ENCODE assay signal across 8 cellular contexts in the genomic region with DNA sequence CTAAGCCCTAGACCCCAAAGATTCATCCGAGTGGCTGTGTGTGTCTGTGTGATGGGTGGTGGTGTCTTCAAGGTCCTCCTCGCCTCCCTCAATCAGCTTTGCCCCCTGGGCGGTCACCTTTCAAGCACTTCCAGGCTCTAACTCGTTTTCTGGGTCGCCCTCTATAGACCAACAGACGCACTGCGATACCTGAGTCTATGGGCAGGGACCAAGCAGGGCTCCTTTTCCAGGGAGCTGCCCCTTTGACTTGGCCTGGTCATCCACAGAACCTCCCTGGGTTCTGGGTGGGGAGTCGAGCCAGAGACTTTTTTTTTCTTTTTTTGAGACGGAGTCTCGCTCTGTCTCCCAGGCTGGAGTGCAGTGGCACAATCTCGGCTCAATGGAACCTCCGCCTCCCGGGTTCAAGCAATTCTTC. TPM values are rescaled to one million over a fixed set of nuclear protein-coding genes. Genes with fewer than 3 reads are reported as not detected.
A peak's percentile ranks its signal among the peaks of the same experiment; 100 is the strongest.
DNase-seq lines count a peak whose midpoint lies in the region; ATAC-seq and TF ChIP-seq lines count a peak whose summit lies in the region.

No MANE protein-coding gene starts in this region.

- H3K4me3 ChIP-seq in H7 (ENCODE audit: insufficient read depth, low read depth, low read length) (peak overlapping the region; percentile 83), lower lobe of right lung (peak overlapping the region; percentile 93)

- peak overlapping the region; percentile 86 for H3K27ac Mint-ChIP-seq in activated CD4-positive, alpha-beta T cell treated with anti-CD3 and anti-CD28 coated beads, Interleukin-2, amount 10 ng/mL, durations not matched to agents 24 days and 14 days

- H3K4me3 Mint-ChIP-seq in activated CD4-positive, alpha-beta T cell treated with anti-CD3 and anti-CD28 coated beads, Interleukin-2, amount 10 ng/mL, durations not matched to agents 24 days and 14 days: peak overlapping the region; percentile 88

- no peaks in the 10 kb centered on the region for H3K27me3 ChIP-seq in H7 (ENCODE audit: control insufficient read depth, insufficient read depth, low read length)
- H3K27me3 ChIP-seq in lower lobe of right lung (ENCODE audit: low read depth): no peaks in the 10 kb centered on the region

- peaks cover 13% of the 10 kb centered on the region for H3K36me3 Mint-ChIP-seq in activated CD4-positive, alpha-beta T cell treated with anti-CD3 and anti-CD28 coated beads, Interleukin-2, amount 10 ng/mL, durations not matched to agents 24 days and 14 days (ENCODE audit: low read depth)

- peak; percentile 76 to 81 for ATAC-seq in lower lobe of right lung
- ATAC-seq in GM19455 (IDR thresholded peaks at IDR 0.05; ENCODE audit: unreplicated experiment): no peak

- H3K27ac ChIP-seq in C4-2B (peak overlapping the region; percentile 73), lower lobe of right lung (no peak overlapping the region)

- peaks cover 15% of the 10 kb centered on the region for H3K4me1 ChIP-seq in lower lobe of right lung

- no peaks in the 10 kb centered on the region for H3K27me3 Mint-ChIP-seq in activated CD4-positive, alpha-beta T cell treated with anti-CD3 and anti-CD28 coated beads, Interleukin-2, amount 10 ng/mL, durations not matched to agents 24 days and 14 days

- peaks cover 11% of the 10 kb centered on the region for H3K36me3 ChIP-seq in H7 (replicated peaks; ENCODE audit: control insufficient read depth, insufficient read depth, low read length)
- peaks cover 35% of the 10 kb centered on the region for H3K36me3 ChIP-seq in lower lobe of right lung

- TF ChIP-seq CTCF in C4-2B (conservative IDR thresholded peaks at IDR 0.05) (peak; percentile 85), lower lobe of right lung (IDR thresholded peaks at IDR 0.05) (peak; percentile 66)

- peaks cover 6% of the 10 kb centered on the region for H3K4me1 Mint-ChIP-seq in activated CD4-positive, alpha-beta T cell treated with anti-CD3 and anti-CD28 coated beads, Interleukin-2, amount 10 ng/mL, durations not matched to agents 24 days and 14 days

- no peaks in the 10 kb centered on the region for H3K9me3 ChIP-seq in lower lobe of right lung

- DNase-seq in H7 (peak; percentile 91), NCI-H460 (ENCODE audit: extremely low read depth, low read depth) (peak; percentile 78), dermis microvascular lymphatic vessel endothelial cell (ENCODE audit: low read depth in 2 of 2) (peak; percentile 45 to 80), lower lobe of right lung (peak; percentile 62)
- DNase-seq in activated CD4-positive, alpha-beta T cell treated with anti-CD3 and anti-CD28 coated beads, Interleukin-2, amount 10 ng/mL, durations not matched to agents 24 days and 14 days: peak; percentile 92
- peak; percentile 43 for DNase-seq in stimulated activated CD8-positive, alpha-beta memory T cell treated with anti-CD3 and anti-CD28 coated beads, Interleukin-12 subunit alpha, Interleukin-12 subunit beta, amount 100 ng/mL, for 1 hour (ENCODE audit: low read depth)

- intact Hi-C loops in activated CD4-positive, alpha-beta T cell treated with anti-CD3 and anti-CD28 coated beads, Interleukin-2, amount 10 ng/mL, durations not matched to agents 24 days and 14 days (cut with micrococcal nuclease): loop anchor here (1.0 to 5.0 kb wide), 5 partner anchors 19 to 139 kb away; a partner anchor contains a TSS
- intact Hi-C loops in lower lobe of right lung (cut with DNase I): no loop called here

- H3K9me3 Mint-ChIP-seq in activated CD4-positive, alpha-beta T cell treated with anti-CD3 and anti-CD28 coated beads, Interleukin-2, amount 10 ng/mL, durations not matched to agents 24 days and 14 days: no peaks in the 10 kb centered on the region

RNA-seq across cellular contexts. Expression of a gene that starts 1.1 kb away (rescaled TPM):
- total RNA-seq in H7 (2014; rRNA removed; shearing (Covaris generic)): 26.2 and 39.0 TPM in 2 replicates
- total RNA-seq in NCI-H460 (2014; rRNA removed; shearing (Covaris generic)): 27.1 and 29.8 TPM in 2 replicates
- 40.7 and 47.6 TPM in 2 replicates for polyA plus RNA-seq in NCI-H460 (2014; cell fraction: nucleus; rRNA removed)
- total RNA-seq in activated CD4-positive, alpha-beta T cell treated with anti-CD3 and anti-CD28 coated beads, Interleukin-2, amount 10 ng/mL, durations not matched to agents 24 days and 14 days: 37.0 and 37.9 TPM in 2 replicates
- 19.9 and 29.8 TPM in 2 replicates for total RNA-seq in dermis microvascular lymphatic vessel endothelial cell
- 19.5 TPM for total RNA-seq in lower lobe of right lung

RNA-seq across cellular contexts. Expression of a gene that starts 18.8 kb away (rescaled TPM):
- 45.9 and 55.3 TPM in 2 replicates for total RNA-seq in H7 (2014; rRNA removed; shearing (Covaris generic))
- total RNA-seq in NCI-H460 (2014; rRNA removed; shearing (Covaris generic)): 48.8 and 54.0 TPM in 2 replicates
- polyA plus RNA-seq in NCI-H460 (2014; cell fraction: nucleus; rRNA removed): 89.1 and 104 TPM in 2 replicates
- total RNA-seq in activated CD4-positive, alpha-beta T cell treated with anti-CD3 and anti-CD28 coated beads, Interleukin-2, amount 10 ng/mL, durations not matched to agents 24 days and 14 days: 60.7 and 61.4 TPM in 2 replicates
- total RNA-seq in dermis microvascular lymphatic vessel endothelial cell: 23.4 and 30.3 TPM in 2 replicates
- total RNA-seq in lower lobe of right lung: 35.9 TPM

RNA-seq across cellular contexts. Expression of a gene that starts 19.2 kb away (rescaled TPM):
- total RNA-seq in H7 (2014; rRNA removed; shearing (Covaris generic)): 35.5 and 51.9 TPM in 2 replicates
- 25.7 and 30.7 TPM in 2 replicates for total RNA-seq in NCI-H460 (2014; rRNA removed; shearing (Covaris generic))
- polyA plus RNA-seq in NCI-H460 (2014; cell fraction: nucleus; rRNA removed): 14.4 and 18.4 TPM in 2 replicates
- total RNA-seq in activated CD4-positive, alpha-beta T cell treated with anti-CD3 and anti-CD28 coated beads, Interleukin-2, amount 10 ng/mL, durations not matched to agents 24 days and 14 days: 40.4 and 43.0 TPM in 2 replicates
- total RNA-seq in dermis microvascular lymphatic vessel endothelial cell: 27.5 and 27.7 TPM in 2 replicates
- total RNA-seq in lower lobe of right lung: 18.1 TPM

RNA-seq across cellular contexts. Expression of a gene that starts 29.7 kb away (rescaled TPM):
- 74.3 and 99.6 TPM in 2 replicates for total RNA-seq in H7 (2014; rRNA removed; shearing (Covaris generic))
- 52.5 and 64.7 TPM in 2 replicates for total RNA-seq in NCI-H460 (2014; rRNA removed; shearing (Covaris generic))
- 77.3 and 84.8 TPM in 2 replicates for polyA plus RNA-seq in NCI-H460 (2014; cell fraction: nucleus; rRNA removed)
- 87.2 and 98.3 TPM in 2 replicates for total RNA-seq in activated CD4-positive, alpha-beta T cell treated with anti-CD3 and anti-CD28 coated beads, Interleukin-2, amount 10 ng/mL, durations not matched to agents 24 days and 14 days
- total RNA-seq in dermis microvascular lymphatic vessel endothelial cell: 47.8 and 66.2 TPM in 2 replicates
- 49.0 TPM for total RNA-seq in lower lobe of right lung
